Comparison of ENCODE assay signal across 28 cellular contexts in genomic region chr20:18532626-18533025, GRCh38.
"Had no signal": no experiment of that assay in that cellular context is flagged by ENCODE, and none has a peak within 500 bp of the region (broad histone marks: within the 10 kb centered on the region; RNA-seq: fewer than 3 reads in every experiment).

No MANE protein-coding gene starts in this region.

- H3K27ac Mint-ChIP-seq: dendritic cell treated with granulocyte-macrophage colony-stimulating factor and Interleukin-4, amounts not matched to agents 40 ng/mL and 50 ng/mL, for 4 days; effector memory CD8-positive, alpha-beta T cell; endodermal cell had no signal

- H3K4me1 ChIP-seq: colonic mucosa, esophagus muscularis mucosa, esophagus squamous epithelium, gastrocnemius medialis, gastroesophageal sphincter, heart left ventricle, heart right ventricle had no signal

- H3K4me3 Mint-ChIP-seq: dendritic cell treated with granulocyte-macrophage colony-stimulating factor and Interleukin-4, amounts not matched to agents 40 ng/mL and 50 ng/mL, for 4 days; effector memory CD8-positive, alpha-beta T cell; endodermal cell had no signal

- DNase-seq: colonic mucosa; cortex of kidney; dermis blood vessel endothelial cell; dorsolateral prefrontal cortex; effector CD4-positive, alpha-beta T cell; effector CD8-positive, alpha-beta T cell; effector memory CD4-positive, alpha-beta T cell; effector memory CD8-positive, alpha-beta T cell; endodermal cell; erythroblast; esophagus squamous epithelium; foreskin fibroblast; foreskin keratinocyte; foreskin melanocyte; gastrocnemius medialis; glutamatergic neuron; head of caudate nucleus; heart left ventricle; heart right ventricle had no signal

- FAIRE-seq: endometrium, endothelial cell of umbilical vein, frontal cortex had no signal

- H3K9me3 ChIP-seq: colonic mucosa, esophagus muscularis mucosa, esophagus squamous epithelium, gastrocnemius medialis, gastroesophageal sphincter, heart left ventricle, heart right ventricle had no signal

- ATAC-seq: effector memory CD8-positive, alpha-beta T cell; esophagus mucosa; foreskin keratinocyte; gastrocnemius medialis; gastroesophageal sphincter; heart left ventricle; heart right ventricle had no signal

- H3K27ac ChIP-seq: colonic mucosa, coronary artery, dorsolateral prefrontal cortex, epithelial cell of prostate, esophagus muscularis mucosa, esophagus squamous epithelium, foreskin keratinocyte, gastrocnemius medialis, gastroesophageal sphincter, heart left ventricle, heart right ventricle had no signal

- H3K27me3 ChIP-seq: colonic mucosa, dorsolateral prefrontal cortex, esophagus muscularis mucosa, esophagus squamous epithelium, foreskin keratinocyte, gastrocnemius medialis, gastroesophageal sphincter, heart left ventricle, heart right ventricle had no signal

- H3K27me3 Mint-ChIP-seq: dendritic cell treated with granulocyte-macrophage colony-stimulating factor and Interleukin-4, amounts not matched to agents 40 ng/mL and 50 ng/mL, for 4 days; effector memory CD8-positive, alpha-beta T cell had no signal

- H3K4me3 ChIP-seq: colonic mucosa, coronary artery, dorsolateral prefrontal cortex, esophagus muscularis mucosa, esophagus squamous epithelium, gastrocnemius medialis, gastroesophageal sphincter, heart left ventricle, heart right ventricle had no signal

- H3K4me1 Mint-ChIP-seq: endodermal cell had no signal

- H3K9me3 Mint-ChIP-seq: dendritic cell treated with granulocyte-macrophage colony-stimulating factor and Interleukin-4, amounts not matched to agents 40 ng/mL and 50 ng/mL, for 4 days; effector memory CD8-positive, alpha-beta T cell; endodermal cell had no signal
